In the genomic region with DNA sequence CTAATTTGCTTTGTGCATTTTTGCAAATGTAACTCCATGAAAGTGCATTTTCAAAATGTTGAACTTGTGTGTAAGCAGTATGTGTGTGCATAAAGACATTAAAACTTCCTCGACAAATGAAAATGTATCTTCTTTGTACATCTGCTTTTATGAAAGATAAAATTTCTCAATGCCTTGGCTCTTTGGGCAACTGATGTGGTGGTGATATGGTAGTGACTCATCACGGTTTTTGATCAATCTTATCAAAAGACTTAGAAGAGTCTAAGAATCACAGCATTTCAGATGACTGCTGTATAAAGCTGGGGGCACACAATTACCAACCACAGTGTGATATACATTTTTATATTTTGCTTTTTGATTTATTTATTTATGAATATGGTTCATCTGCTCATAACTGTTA, we compare ENCODE assay signal across 18 cellular contexts. TPM values are rescaled to one million over a fixed set of nuclear protein-coding genes. Genes with fewer than 3 reads are reported as not detected.
A peak's percentile ranks its signal among the peaks of the same experiment; 100 is the strongest.
DNase-seq lines count a peak whose midpoint lies in the region; ATAC-seq and TF ChIP-seq lines count a peak whose summit lies in the region.
"Had no signal": no experiment of that assay in that cellular context is flagged by ENCODE, and none has a peak within 500 bp of the region (broad histone marks: within the 10 kb centered on the region; RNA-seq: fewer than 3 reads in every experiment).

No MANE protein-coding gene starts in this region.

- H3K4me1 ChIP-seq in IMR-90 (ENCODE audit: control insufficient read depth, insufficient read depth, low read length), result peaks cover 12% of the 10 kb centered on the region

- TF ChIP-seq CTCF in IMR-90 (conservative IDR thresholded peaks at IDR 0.05; ENCODE audit: low read depth, low read length) (no peak), fibroblast of mammary gland (conservative IDR thresholded peaks at IDR 0.05; ENCODE audit: control insufficient read depth, insufficient read depth, low read depth, low read length) (no peak)

- no peak for TF ChIP-seq POLR2A in IMR-90 (IDR thresholded peaks at IDR 0.05; ENCODE audit: low read depth, low read length)

- no peak overlapping the region for H3K9ac ChIP-seq in IMR-90 (ENCODE audit: low read depth, low read length)

- in situ Hi-C loops in IMR-90 (cut with MboI; ENCODE audit: low sequenced_read_pairs), result no loop called here

- BruUV-seq in IMR-90 (replicated peaks; lab: Mats Ljungman, UMichigan), result no TSS peak

- peaks cover 5% of the 10 kb centered on the region; the same call in 1 of the 2 replicates for H3K9me3 ChIP-seq in IMR-90 (ENCODE audit: control insufficient read depth, insufficient read depth, low read length)

- no peaks in the 10 kb centered on the region for H3K36me3 ChIP-seq in IMR-90 (ENCODE audit: control insufficient read depth, insufficient read depth, low read length)

- no peak overlapping the region for H2AK9ac ChIP-seq in IMR-90 (replicated peaks; ENCODE audit: low read depth, low read length, poor library complexity)

- no peak overlapping the region for H2BK120ac ChIP-seq in IMR-90 (ENCODE audit: low read depth, low read length)

- H3K27ac ChIP-seq in IMR-90 (ENCODE audit: insufficient read depth, low read length), result no peak overlapping the region

- WGBS in IMR-90 (ENCODE audit: extremely low coverage in 2 of 2, insufficient read length in 1 of 2), 2 experiments, result no CpG with 5 or more reads among the region's 2 CpGs

- H2BK20ac ChIP-seq in IMR-90 (ENCODE audit: low read depth, low read length), result no peak overlapping the region

- no peaks in the 10 kb centered on the region for H4K20me1 ChIP-seq in IMR-90 (ENCODE audit: insufficient read depth, low read length)

- ATAC-seq in IMR-90 (ENCODE audit: low read depth) (no peak), HG03025 (IDR thresholded peaks at IDR 0.05; ENCODE audit: low FRiP score, unreplicated experiment) (no peak)
- no peak for ATAC-seq in effector memory CD8-positive, alpha-beta T cell (replicated peaks)
- ATAC-seq: GM23338 had no signal

- no peak overlapping the region for H2BK15ac ChIP-seq in IMR-90 (ENCODE audit: low read depth, low read length)

- DNase-seq in HCEC 1CT (peak; percentile 22), IMR-90 (peak; percentile 23), fibroblast of mammary gland (ENCODE audit: low read depth) (peak; percentile 40), NCI-H526 (lab: John Stamatoyannopoulos, UW) (no peak)
- no peak for DNase-seq in effector memory CD8-positive, alpha-beta T cell
- DNase-seq: C1 segment of cervical spinal cord; Calu3; CD4-positive, alpha-beta memory T cell; COR-L47; DMS53; DMS79 treated with DMSO at 0.1 percent for 48 hours; H9; HFFc6 had no signal

- intact Hi-C loops in IMR-90 (cut with micrococcal nuclease), result no loop called here

- no peak overlapping the region for H3K18ac ChIP-seq in IMR-90 (ENCODE audit: low read depth, low read length)

- no peak overlapping the region for H2AK5ac ChIP-seq in IMR-90 (ENCODE audit: low read depth, low read length)

- no peak overlapping the region for H4K8ac ChIP-seq in IMR-90 (ENCODE audit: low read depth in 2 of 2, low read length in 2 of 2)

- no peak overlapping the region for H3K27ac Mint-ChIP-seq in effector memory CD8-positive, alpha-beta T cell
- H3K27ac Mint-ChIP-seq: CD4-positive, alpha-beta memory T cell; GM23338; H9; HFFc6 had no signal

- H3K4me3 ChIP-seq in IMR-90 (ENCODE audit: insufficient read depth, low read depth, low read length) (no peak overlapping the region), fibroblast of mammary gland (ENCODE audit: control insufficient read depth, low read depth, low read length) (no peak overlapping the region)
- H3K4me3 ChIP-seq: GM23338 had no signal

- no peak overlapping the region for H3K4ac ChIP-seq in IMR-90 (ENCODE audit: low read depth, low read length)

- no peaks in the 10 kb centered on the region for H3K36me3 Mint-ChIP-seq in effector memory CD8-positive, alpha-beta T cell (ENCODE audit: insufficient read depth)
- H3K36me3 Mint-ChIP-seq: CD4-positive, alpha-beta memory T cell had no signal

- no peak overlapping the region for H3K4me2 ChIP-seq in IMR-90 (ENCODE audit: low read depth, low read length)
- H3K4me2 ChIP-seq: GM23338 had no signal

- no peaks in the 10 kb centered on the region for H3K27me3 ChIP-seq in IMR-90 (ENCODE audit: control insufficient read depth, insufficient read depth, low read length)

- POLR2A ChIA-PET in IMR-90 (lab: Charles Lee; ENCODE audit: unreplicated experiment), result no interaction called here

- H3K27me3 Mint-ChIP-seq in effector memory CD8-positive, alpha-beta T cell, result peaks cover 12 to 19% of the 10 kb centered on the region in 2 donors

- H3K9me1 ChIP-seq in IMR-90 (ENCODE audit: insufficient read depth, low read length), result 0 out of 2 replicates have a peak, but pooled peaks cover 4% of the 10 kb centered on the region

- CTCF ChIA-PET in IMR-90 (lab: Yijun Ruan, JAX), result interaction anchor here (2.3 kb wide), 1 partner anchor 184 kb away, joined by 5 read pairs; no protein-coding TSS in a partner anchor

- H2BK5ac ChIP-seq in IMR-90 (ENCODE audit: low read depth, low read length, poor library complexity, severe bottlenecking), result no peak overlapping the region

- dilution Hi-C loops in IMR-90 (cut with HindIII; ENCODE audit: low sequenced_read_pairs, unreplicated experiment), result no loop called here

- no peak overlapping the region for H4K91ac ChIP-seq in IMR-90 (ENCODE audit: insufficient read depth, low read depth, low read length)

- no peak overlapping the region for H3K14ac ChIP-seq in IMR-90 (replicated peaks; ENCODE audit: low read depth, low read length)

- H4K5ac ChIP-seq in IMR-90 (ENCODE audit: low read depth, low read length), result no peak overlapping the region

- H3K4me1 Mint-ChIP-seq in effector memory CD8-positive, alpha-beta T cell (ENCODE audit: low read depth in 2 of 2), result no peaks in the 10 kb centered on the region
- H3K4me1 Mint-ChIP-seq: CD4-positive, alpha-beta memory T cell had no signal

- no peak overlapping the region for H2AFZ ChIP-seq in IMR-90 (replicated peaks; ENCODE audit: low read length, poor library complexity)
- H2AFZ ChIP-seq: GM23338 had no signal

- no peak overlapping the region for H3K23ac ChIP-seq in IMR-90 (ENCODE audit: low read depth, low read length)

- no peak overlapping the region for H3K56ac ChIP-seq in IMR-90 (ENCODE audit: extremely low read depth, insufficient read depth, low read length)

- H3K79me1 ChIP-seq in IMR-90 (ENCODE audit: low read depth in 1 of 2, low read length in 2 of 2), result no peaks in the 10 kb centered on the region

- H3K4me3 Mint-ChIP-seq in effector memory CD8-positive, alpha-beta T cell, result no peak overlapping the region
- H3K4me3 Mint-ChIP-seq: CD4-positive, alpha-beta memory T cell; GM23338; H9; HFFc6 had no signal

- no peak for TF ChIP-seq RAD21 in IMR-90 (IDR thresholded peaks at IDR 0.05; ENCODE audit: low read length)

- H3K9me3 Mint-ChIP-seq in effector memory CD8-positive, alpha-beta T cell, result no peaks in the 10 kb centered on the region
- H3K9me3 Mint-ChIP-seq: HFFc6 had no signal

TF ChIP-seq in IMR-90, 13 proteins besides CTCF, POLR2A, EP300 and RAD21:
- no peak for TF ChIP-seq BHLHE40 (IDR thresholded peaks at IDR 0.05; ENCODE audit: low read depth, low read length)
- no peak for TF ChIP-seq SMC3 (IDR thresholded peaks at IDR 0.05; ENCODE audit: low read depth, low read length)
- TF ChIP-seq RFX5 (IDR thresholded peaks at IDR 0.05; ENCODE audit: low read depth, low read length), result no peak
- TF ChIP-seq, protein P1, sequence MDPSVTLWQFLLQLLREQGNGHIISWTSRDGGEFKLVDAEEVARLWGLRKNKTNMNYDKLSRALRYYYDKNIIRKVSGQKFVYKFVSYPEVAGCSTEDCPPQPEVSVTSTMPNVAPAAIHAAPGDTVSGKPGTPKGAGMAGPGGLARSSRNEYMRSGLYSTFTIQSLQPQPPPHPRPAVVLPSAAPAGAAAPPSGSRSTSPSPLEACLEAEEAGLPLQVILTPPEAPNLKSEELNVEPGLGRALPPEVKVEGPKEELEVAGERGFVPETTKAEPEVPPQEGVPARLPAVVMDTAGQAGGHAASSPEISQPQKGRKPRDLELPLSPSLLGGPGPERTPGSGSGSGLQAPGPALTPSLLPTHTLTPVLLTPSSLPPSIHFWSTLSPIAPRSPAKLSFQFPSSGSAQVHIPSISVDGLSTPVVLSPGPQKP (IDR thresholded peaks at IDR 0.05; ENCODE audit: borderline replicate concordance, low read depth, low read length), result no peak
- TF ChIP-seq MAZ (IDR thresholded peaks at IDR 0.05; ENCODE audit: borderline replicate concordance, low read depth, low read length), result no peak
- TF ChIP-seq FOS (IDR thresholded peaks at IDR 0.05; ENCODE audit: low read depth, low read length), result 0 out of 2 replicates have a peak, but pooled peaks have one; percentile 7
- TF ChIP-seq RCOR1 (IDR thresholded peaks at IDR 0.05; ENCODE audit: insufficient replicate concordance, low read length), result no peak
- TF ChIP-seq MXI1 (IDR thresholded peaks at IDR 0.05; ENCODE audit: borderline replicate concordance, low read depth, low read length), result no peak
- TF ChIP-seq, protein P2, sequence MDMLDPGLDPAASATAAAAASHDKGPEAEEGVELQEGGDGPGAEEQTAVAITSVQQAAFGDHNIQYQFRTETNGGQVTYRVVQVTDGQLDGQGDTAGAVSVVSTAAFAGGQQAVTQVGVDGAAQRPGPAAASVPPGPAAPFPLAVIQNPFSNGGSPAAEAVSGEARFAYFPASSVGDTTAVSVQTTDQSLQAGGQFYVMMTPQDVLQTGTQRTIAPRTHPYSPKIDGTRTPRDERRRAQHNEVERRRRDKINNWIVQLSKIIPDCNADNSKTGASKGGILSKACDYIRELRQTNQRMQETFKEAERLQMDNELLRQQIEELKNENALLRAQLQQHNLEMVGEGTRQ (IDR thresholded peaks at IDR 0.05; ENCODE audit: low read depth, low read length), result no peak

RNA-seq across cellular contexts. Expression of a gene that starts 5.4 kb away (rescaled TPM):
- 13.1 TPM in 2 replicates for total RNA-seq in IMR-90 (2012; rRNA removed)
- 14.7 and 16.2 TPM in 2 replicates for polyA plus RNA-seq in IMR-90 (2012; rRNA removed)
- polyA plus RNA-seq in IMR-90 (2012; cell fraction: cytosol; rRNA removed), result 23.1 and 36.2 TPM in 2 replicates
- 15.5 and 19.8 TPM in 2 replicates for polyA plus RNA-seq in IMR-90 (2012; cell fraction: nucleus; rRNA removed; ENCODE audit: low replicate concordance)
- total RNA-seq: A172; A673; CD4-positive, alpha-beta memory T cell; Daoy had no signal
- polyA plus RNA-seq: CD4-positive, alpha-beta memory T cell had no signal

Comparison
In these comparisons a context has a peak if more than half of its experiments do, and no peak if none do; other contexts are left out.
1. DNase-seq: peak in HCEC 1CT (single experiment), IMR-90 (single experiment) and fibroblast of mammary gland (single experiment); none in NCI-H526 (0 of 2) and effector memory CD8-positive, alpha-beta T cell (0 of 3).